In genomic region chr7:158863611-158864506, GRCh38 we compare ENCODE assay signal across 8 cellular contexts. TPM values are rescaled to one million over a fixed set of nuclear protein-coding genes. Genes with fewer than 3 reads are reported as not detected.
A peak's percentile ranks its signal among the peaks of the same experiment; 100 is the strongest.
DNase-seq lines count a peak whose midpoint lies in the region; ATAC-seq, FAIRE-seq and TF ChIP-seq lines count a peak whose summit lies in the region.

No MANE protein-coding gene starts in this region.

- H3K27me3 Mint-ChIP-seq in activated naive CD8-positive, alpha-beta T cell: no peaks in the 10 kb centered on the region

- FAIRE-seq in pancreas (lab: Jason Lieb, UNC): no peak

- no peak overlapping the region for H2AFZ ChIP-seq in OCI-LY1 (ENCODE audit: low read length)

- H3K9me2 ChIP-seq in OCI-LY1 (ENCODE audit: low read depth, low read length): no peaks in the 10 kb centered on the region

- intact Hi-C loops in head of caudate nucleus (cut with DNase I): no loop called here
- intact Hi-C loops in pancreas (cut with DNase I): no loop called here

- H3F3A ChIP-seq in OCI-LY1 (ENCODE audit: insufficient read depth, low read length): peaks cover 3% of the 10 kb centered on the region; the same call in 1 of the 2 replicates

- peak overlapping the region; percentile 49; the same call in 1 of the 2 replicates for H3K9ac ChIP-seq in OCI-LY1 (ENCODE audit: low read length)

- no peaks in the 10 kb centered on the region for H3K9me3 Mint-ChIP-seq in activated naive CD8-positive, alpha-beta T cell (ENCODE audit: low read depth)

- H3K27me3 ChIP-seq in OCI-LY1 (ENCODE audit: insufficient read depth, low read length) (no peaks in the 10 kb centered on the region), pancreas (no peaks in the 10 kb centered on the region)

- peaks cover 51% of the 10 kb centered on the region for H3K4me1 Mint-ChIP-seq in activated naive CD8-positive, alpha-beta T cell (ENCODE audit: low read depth)

- peak overlapping the region; percentile 87 for H3K4me3 Mint-ChIP-seq in activated naive CD8-positive, alpha-beta T cell

- H3K4me1 ChIP-seq in OCI-LY1 (ENCODE audit: insufficient read depth, low read length, severe bottlenecking) (peaks cover 15% of the 10 kb centered on the region), pancreas (no peaks in the 10 kb centered on the region)

- no peak overlapping the region for H3K27ac ChIP-seq in OCI-LY1 (ENCODE audit: low read depth, low read length, poor library complexity, severe bottlenecking)
- H3K27ac ChIP-seq in pancreas: peak overlapping the region in 3 of 4 donors; percentile 15 to 26 (median 16)

- H4K20me1 ChIP-seq in OCI-LY1 (ENCODE audit: insufficient read depth, low read length): no peaks in the 10 kb centered on the region

- ATAC-seq in GM18498 (IDR thresholded peaks at IDR 0.05; ENCODE audit: unreplicated experiment) (peak; percentile 40), HG02885 (IDR thresholded peaks at IDR 0.05; ENCODE audit: poor library complexity, unreplicated experiment) (peak; percentile 50), pancreas (peak; percentile 58 to 81 (median 74))

- H3K79me2 ChIP-seq in OCI-LY1 (ENCODE audit: insufficient read depth, low read length): no peaks in the 10 kb centered on the region

- H3K4me2 ChIP-seq in OCI-LY1 (ENCODE audit: low read length): peak overlapping the region; percentile 60

- H3K36me3 ChIP-seq in OCI-LY1 (ENCODE audit: insufficient read depth, low read length) (0 out of 2 replicates have a peak, but pooled peaks cover 3% of the 10 kb centered on the region), pancreas (no peaks in the 10 kb centered on the region)

- no peaks in the 10 kb centered on the region for H3K36me3 Mint-ChIP-seq in activated naive CD8-positive, alpha-beta T cell

- TF ChIP-seq CTCF in OCI-LY1 (IDR thresholded peaks at IDR 0.05; ENCODE audit: low read length) (no peak), pancreas (IDR thresholded peaks at IDR 0.05) (no peak)

- H3K27ac Mint-ChIP-seq in activated naive CD8-positive, alpha-beta T cell: peak overlapping the region; percentile 75

- H3K4me3 ChIP-seq in OCI-LY1 (ENCODE audit: low read depth, low read length, poor library complexity, severe bottlenecking) (peak overlapping the region; percentile 56), pancreas (peak overlapping the region in 3 of 4 donors; percentile 19 to 45 (median 41))

- DNase-seq in head of caudate nucleus (peak in 26 of 42 donors; percentile 17 to 68 (median 30)), pancreas (peak; percentile 27 to 66 (median 40)), NCI-H1694 treated with DMSO at 0.1 percent for 48 hours (lab: John Stamatoyannopoulos, UW) (no peak), NCI-H2196 treated with DMSO at 0.1 percent for 48 hours (lab: John Stamatoyannopoulos, UW; ENCODE audit: unreplicated experiment) (no peak)

- no peaks in the 10 kb centered on the region for H3K9me3 ChIP-seq in OCI-LY1 (ENCODE audit: low read length)
- H3K9me3 ChIP-seq in pancreas: no peaks in the 10 kb centered on the region

- 7 to 12% methylated on average over 40 to 45 of the region's 45 CpGs for WGBS in pancreas, 2 donors

RNA-seq across cellular contexts. Expression of gene DYNC2I1, which starts 7.5 kb away (rescaled TPM):
- total RNA-seq in pancreas: 1 to 10 TPM; 5.9 to 8.3 (median 6.7) TPM
- polyA plus RNA-seq in pancreas: 10 to 100 TPM; 13.2 to 13.5 TPM

RNA-seq across cellular contexts. Expression of gene ESYT2, which starts 34.5 kb away (rescaled TPM):
- total RNA-seq in pancreas: 10 to 100 TPM; 25.4 to 31.8 (median 28.6) TPM
- polyA plus RNA-seq in pancreas: 10 to 100 TPM in 1 of 2 donors, 1 to 10 TPM in 1; 8.1 to 15.0 TPM

Comparison
In these comparisons a context has a peak if more than half of its experiments do, and no peak if none do; other contexts are left out.
1. DNase-seq: peak in head of caudate nucleus (26 of 42) and pancreas (6 of 6); none in NCI-H1694 treated with DMSO at 0.1 percent for 48 hours (single experiment) and NCI-H2196 treated with DMSO at 0.1 percent for 48 hours (single experiment).
2. Peak in every context shown above with its lines, with median percentiles within 50 percentile points of each other: ATAC-seq.